In the genomic region with DNA sequence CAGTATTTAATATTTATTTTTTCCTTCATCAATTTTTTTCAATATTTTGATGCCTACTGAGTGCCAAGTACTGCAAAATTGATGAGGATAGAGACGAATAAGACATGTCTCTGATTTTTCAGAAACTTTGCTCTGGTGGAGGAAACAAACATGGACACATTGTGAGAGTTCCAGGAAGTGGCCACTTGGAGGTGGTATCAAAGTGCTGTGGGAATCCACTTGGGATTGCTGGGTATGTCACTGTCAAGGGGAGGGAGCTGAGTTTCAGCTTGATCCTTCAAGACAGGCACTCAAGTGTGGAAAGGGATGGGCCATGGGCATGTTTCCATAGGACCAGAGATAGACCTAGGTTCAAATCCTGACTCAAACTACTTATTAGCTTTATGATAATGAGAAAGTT, we compare ENCODE assay signal across 1 cellular context.
TF ChIP-seq lines count a peak whose summit lies in the region.

No MANE protein-coding gene starts in this region.

TF ChIP-seq in HepG2, 621 proteins besides CTCF, POLR2A, EP300 and RAD21:
- peak; percentile 43 for TF ChIP-seq STAG1 (CRISPR knock-in tag; IDR thresholded peaks at IDR 0.05)
- no peak for TF ChIP-seq DDIT3 (CRISPR knock-in tag; IDR thresholded peaks at IDR 0.05)
- 0 out of 2 replicates have a peak, but pooled peaks have one; percentile 13 for TF ChIP-seq SMC3 (IDR thresholded peaks at IDR 0.05; ENCODE audit: low read length)
- peak; percentile 67 for TF ChIP-seq ELF1 (CRISPR knock-in tag; IDR thresholded peaks at IDR 0.05)
- no peak for TF ChIP-seq FLYWCH1 (CRISPR knock-in tag; IDR thresholded peaks at IDR 0.05)
- TF ChIP-seq ERF (CRISPR knock-in tag; IDR thresholded peaks at IDR 0.05) = no peak
- no peak for TF ChIP-seq HMG20B (CRISPR knock-in tag; conservative IDR thresholded peaks at IDR 0.05)
